Comparison of ENCODE assay signal across 8 cellular contexts in the genomic region with DNA sequence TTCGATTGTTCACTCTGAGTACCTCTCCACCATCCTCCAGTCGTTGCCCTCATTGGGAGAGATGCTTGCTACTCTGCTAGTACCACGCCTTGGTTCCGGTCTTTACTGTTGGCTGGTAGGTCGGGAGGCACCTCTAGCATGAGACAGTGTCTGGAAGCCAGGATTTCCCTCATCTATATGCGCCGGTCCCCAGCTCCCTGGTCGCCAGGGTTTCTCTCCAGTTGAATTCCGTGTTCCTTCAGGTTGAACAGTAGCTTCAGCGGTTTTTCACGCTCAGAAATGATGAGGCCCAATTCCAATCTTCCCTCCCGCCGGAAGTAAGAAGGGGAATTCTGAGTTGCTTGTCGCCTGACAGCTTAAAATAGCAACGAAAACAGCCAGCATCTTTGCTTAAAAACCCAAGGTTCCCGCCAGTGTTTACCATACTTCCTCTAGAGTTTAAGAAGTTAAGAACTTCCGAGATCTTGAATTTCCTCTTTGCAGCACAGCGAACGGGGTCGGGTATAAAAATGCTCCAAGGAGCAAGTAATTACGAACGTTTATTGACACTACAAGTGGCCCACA. TPM values are rescaled to one million over a fixed set of nuclear protein-coding genes. Genes with fewer than 3 reads are reported as not detected.
DNase-seq lines count a peak whose midpoint lies in the region; ATAC-seq, FAIRE-seq and TF ChIP-seq lines count a peak whose summit lies in the region.

No MANE protein-coding gene starts in this region.

- no peak for TF ChIP-seq POLR2A in HepG2 (IDR thresholded peaks at IDR 0.05; ENCODE audit: insufficient read depth in 1 of 2, low read depth in 2 of 2, low read length in 2 of 2)

- peaks cover 30% of the 10 kb centered on the region for H3K4me1 Mint-ChIP-seq in endodermal cell

- no peaks in the 10 kb centered on the region for H3K9me3 Mint-ChIP-seq in endodermal cell

- ATAC-seq in HepG2 (no peak), HG03432 (IDR thresholded peaks at IDR 0.05; ENCODE audit: unreplicated experiment) (peak; percentile 23)
- ATAC-seq in activated CD4-positive, CD25-positive, alpha-beta regulatory T cell treated with anti-CD3 and anti-CD28 coated beads, Interleukin-2, amount 50 U/mL, for 24 hours = peak; percentile 5 to 6

- no peaks in the 10 kb centered on the region for H4K20me1 ChIP-seq in HepG2 (ENCODE audit: insufficient read depth, low read length)

- H3K36me3 ChIP-seq in liver (ENCODE audit: control insufficient read depth in 4 of 4, insufficient read depth in 3 of 4, low read depth in 1 of 4, low read length in 3 of 4) (no peaks in the 10 kb centered on the region), HepG2 (replicated peaks in 1 of 2; ENCODE audit: control insufficient read depth in 1 of 2, insufficient read depth in 2 of 2, low read length in 2 of 2) (no peaks in the 10 kb centered on the region), endodermal cell (ENCODE audit: control insufficient read depth, insufficient read depth, low read length) (peaks cover 7% of the 10 kb centered on the region)

- WGBS in liver = 4% methylated on average over 22 of the region's 22 CpGs
- WGBS in HepG2 (ENCODE audit: low lambda C conversion rate) = 21% methylated on average over 17 of the region's 22 CpGs
- WGBS in endodermal cell (ENCODE audit: insufficient coverage in 1 of 2, insufficient read length in 1 of 2), 2 experiments = 64 to 84% methylated on average over 16 to 22 of the region's 22 CpGs

- TF ChIP-seq CTCF in liver (IDR thresholded peaks at IDR 0.05; ENCODE audit: low read depth, low read length, missing input control) (no peak), HepG2 (CRISPR knock-in tag; IDR thresholded peaks at IDR 0.05) (no peak), endodermal cell (conservative IDR thresholded peaks at IDR 0.05) (no peak)

- intact Hi-C loops in HepG2 (cut with micrococcal nuclease; ENCODE audit: unreplicated experiment) = no loop called here

- peak overlapping the region in 1 of 2 donors; percentile 5 for H3K9ac ChIP-seq in liver (ENCODE audit: low read depth in 1 of 2, low read length in 2 of 2)
- no peak overlapping the region for H3K9ac ChIP-seq in HepG2 (ENCODE audit: insufficient read depth, low read depth, low read length)
- no peak overlapping the region for H3K9ac ChIP-seq in endodermal cell (ENCODE audit: extremely low read depth, low read length, poor library complexity, severe bottlenecking)

- CTCF ChIA-PET in HepG2 (lab: Yijun Ruan, JAX; ENCODE audit: low intra/inter-chr PET ratio, low total read pairs) = no interaction called here

- POLR2A ChIA-PET in HepG2 (lab: Yijun Ruan, JAX) = no interaction called here

- H3K4me3 ChIP-seq in liver (ENCODE audit: low read depth in 1 of 3, low read length in 3 of 3) (peak overlapping the region in 2 of 3 donors; percentile 12 to 52), HepG2 (replicated peaks in 1 of 3; ENCODE audit: insufficient read depth in 1 of 3, low read depth in 2 of 3, low read length in 3 of 3) (no peak overlapping the region), endodermal cell (ENCODE audit: low read length) (peak overlapping the region; percentile 91)

- in situ Hi-C loops in HepG2 (cut with HindIII; ENCODE audit: extremely low pct_ligation_motif_present, low pct_unique_long_range_greater_than_20kb) = no loop called here

- peaks cover 63% of the 10 kb centered on the region for H3K27me3 Mint-ChIP-seq in endodermal cell (ENCODE audit: insufficient read depth)

- H3K4me3 Mint-ChIP-seq in endodermal cell = peak overlapping the region; percentile 76

- FAIRE-seq in HepG2 (lab: Jason Lieb, UNC) (no peak), GM19239 (lab: Jason Lieb, UNC) (no peak)

- no peak overlapping the region for H2AFZ ChIP-seq in HepG2 (ENCODE audit: low read length)

- H3K36me3 Mint-ChIP-seq in endodermal cell (ENCODE audit: low read depth) = peaks cover 5% of the 10 kb centered on the region

- no peaks in the 10 kb centered on the region for H3K79me2 ChIP-seq in HepG2 (ENCODE audit: insufficient read depth, low read length)

- H3K27me3 ChIP-seq in liver (ENCODE audit: control insufficient read depth in 4 of 4, insufficient read depth in 4 of 4, low read length in 3 of 4) = peaks cover 0 to 2% (median 0%) of the 10 kb centered on the region in 4 donors
- H3K27me3 ChIP-seq in HepG2 (ENCODE audit: control insufficient read depth in 1 of 2, insufficient read depth in 2 of 2, low read length in 2 of 2) = peaks cover 3 to 32% of the 10 kb centered on the region in 2 experiments; a peak in 4 of 5 replicates
- no peaks in the 10 kb centered on the region for H3K27me3 ChIP-seq in endodermal cell (ENCODE audit: control insufficient read depth, insufficient read depth, low read length, poor library complexity, severe bottlenecking)

- H3K4me2 ChIP-seq in HepG2 (ENCODE audit: low read depth, low read length) = no peak overlapping the region

- H3K4me1 ChIP-seq in liver (ENCODE audit: control insufficient read depth in 4 of 4, insufficient read depth in 4 of 4, low read length in 3 of 4) (peaks cover 0 to 6% (median 1%) of the 10 kb centered on the region in 4 donors), HepG2 (ENCODE audit: insufficient read depth, low read length) (no peaks in the 10 kb centered on the region), endodermal cell (ENCODE audit: control insufficient read depth, insufficient read depth, low read length) (no peaks in the 10 kb centered on the region)

- BruUV-seq in HepG2 (replicated peaks; lab: Mats Ljungman, UMichigan) = no TSS peak

- H3K9me3 ChIP-seq in liver (ENCODE audit: control insufficient read depth in 4 of 4, low read length in 3 of 4) = no peaks in the 10 kb centered on the region
- no peaks in the 10 kb centered on the region for H3K9me3 ChIP-seq in HepG2 (ENCODE audit: low read length)
- H3K9me3 ChIP-seq in endodermal cell (ENCODE audit: control insufficient read depth, low read length) = no peaks in the 10 kb centered on the region

- H3K27ac ChIP-seq in liver (ENCODE audit: low read depth in 1 of 2, low read length in 2 of 2) (peak overlapping the region; percentile 5 to 51), HepG2 (ENCODE audit: extremely low read length, insufficient read depth, low read length) (no peak overlapping the region), endodermal cell (ENCODE audit: low read depth, low read length) (no peak overlapping the region)

- no peak for TF ChIP-seq RAD21 in liver (IDR thresholded peaks at IDR 0.05)
- TF ChIP-seq RAD21 in HepG2 (CRISPR knock-in tag; IDR thresholded peaks at IDR 0.05) = no peak

- no peak overlapping the region for H3K27ac Mint-ChIP-seq in endodermal cell

- DNase-seq in HepG2 (ENCODE audit: low spot score) (no peak), endodermal cell (peak; percentile 60), retina (peak; percentile 54), SW 1271 (lab: John Stamatoyannopoulos, UW) (no peak), GM19239 (ENCODE audit: insufficient read length, low spot score) (no peak)

- TF ChIP-seq EP300 in HepG2 (IDR thresholded peaks at IDR 0.05; ENCODE audit: low read depth in 2 of 2, low read length in 2 of 2) (no peak), HepG2 (CRISPR knock-in tag; IDR thresholded peaks at IDR 0.05; ENCODE audit: borderline replicate concordance) (no peak)

TF ChIP-seq in liver, 16 proteins besides CTCF, POLR2A, EP300 and RAD21 (continues in another document):
- TF ChIP-seq SP1 (IDR thresholded peaks at IDR 0.05) = no peak

TF ChIP-seq in HepG2, 621 proteins besides CTCF, POLR2A, EP300 and RAD21 (continues in another document):
- TF ChIP-seq U2AF2 (IDR thresholded peaks at IDR 0.05; ENCODE audit: low read depth, low read length) (no peak), XRCC5 (optimal IDR thresholded peaks at IDR 0.05; ENCODE audit: low read length) (no peak), ZNF17 (CRISPR knock-in tag; IDR thresholded peaks at IDR 0.05) (no peak)
- TF ChIP-seq, protein P1, sequence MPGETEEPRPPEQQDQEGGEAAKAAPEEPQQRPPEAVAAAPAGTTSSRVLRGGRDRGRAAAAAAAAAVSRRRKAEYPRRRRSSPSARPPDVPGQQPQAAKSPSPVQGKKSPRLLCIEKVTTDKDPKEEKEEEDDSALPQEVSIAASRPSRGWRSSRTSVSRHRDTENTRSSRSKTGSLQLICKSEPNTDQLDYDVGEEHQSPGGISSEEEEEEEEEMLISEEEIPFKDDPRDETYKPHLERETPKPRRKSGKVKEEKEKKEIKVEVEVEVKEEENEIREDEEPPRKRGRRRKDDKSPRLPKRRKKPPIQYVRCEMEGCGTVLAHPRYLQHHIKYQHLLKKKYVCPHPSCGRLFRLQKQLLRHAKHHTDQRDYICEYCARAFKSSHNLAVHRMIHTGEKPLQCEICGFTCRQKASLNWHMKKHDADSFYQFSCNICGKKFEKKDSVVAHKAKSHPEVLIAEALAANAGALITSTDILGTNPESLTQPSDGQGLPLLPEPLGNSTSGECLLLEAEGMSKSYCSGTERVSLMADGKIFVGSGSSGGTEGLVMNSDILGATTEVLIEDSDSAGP (CRISPR knock-in tag; IDR thresholded peaks at IDR 0.05; ENCODE audit: borderline replicate concordance) = no peak

RNA-seq across cellular contexts. Expression of a gene that starts 1.3 kb away (rescaled TPM):
- total RNA-seq in liver = 1 to 10 TPM; 2.3 to 4.1 TPM
- polyA plus RNA-seq in liver = under 1 TPM; 0.35 to 0.78 TPM
- not detected in 2 replicates for total RNA-seq in HepG2 (2016; rRNA removed; fragmentation: Illumina TruSeq; extraction: Trizol)
- not detected in 2 replicates for total RNA-seq in HepG2 (2016; cell fraction: cytosol; rRNA removed; fragmentation: Illumina TruSeq; extraction: Trizol; ENCODE audit: low read depth)
- not detected in 2 replicates for total RNA-seq in HepG2 (2016; cell fraction: insoluble cytoplasmic fraction; rRNA removed; fragmentation: Illumina TruSeq; extraction: Trizol)
- total RNA-seq in HepG2 (2016; cell fraction: membrane; rRNA removed; fragmentation: Illumina TruSeq; extraction: Trizol) = not detected in 2 replicates
- total RNA-seq in HepG2 (2016; cell fraction: nucleus; rRNA removed; fragmentation: Illumina TruSeq; extraction: Trizol) = not detected in 2 replicates
- polyA plus RNA-seq in HepG2 (2011; rRNA removed) = not detected in 2 replicates
- polyA plus RNA-seq in HepG2 (2011; cell fraction: cytosol; rRNA removed) = not detected in 2 replicates
- not detected in 2 replicates for polyA plus RNA-seq in HepG2 (2011; cell fraction: nucleus; rRNA removed)
- not detected in 2 replicates for polyA plus RNA-seq in HepG2 (2012)
- not detected in 2 replicates for polyA plus RNA-seq in HepG2 (2016; cell fraction: cytosol; fragmentation: Illumina TruSeq; extraction: Trizol; ENCODE audit: low read depth)
- polyA plus RNA-seq in HepG2 (2016; cell fraction: insoluble cytoplasmic fraction; fragmentation: Illumina TruSeq; extraction: Trizol; ENCODE audit: low read depth) = not detected in 2 replicates
- not detected in 2 replicates for polyA plus RNA-seq in HepG2 (2016; cell fraction: membrane; fragmentation: Illumina TruSeq; extraction: Trizol; ENCODE audit: low read depth)
- not detected in 2 replicates for polyA plus RNA-seq in HepG2 (2016; cell fraction: nucleus; fragmentation: Illumina TruSeq; extraction: Trizol; ENCODE audit: insufficient read depth, low read depth)
- polyA minus RNA-seq in HepG2 (2011; rRNA and poly(A)+ RNA removed; ENCODE audit: low replicate concordance) = not detected in 2 replicates
- polyA minus RNA-seq in HepG2 (2011; cell fraction: cytosol; rRNA and poly(A)+ RNA removed) = not detected in 2 replicates
- under 0.01 TPM in 1 of 2 replicates, not detected in the other for polyA minus RNA-seq in HepG2 (2011; cell fraction: nucleus; rRNA and poly(A)+ RNA removed)
- total RNA-seq in endodermal cell = 10 to 100 TPM; 25.2 to 47.0 TPM
- polyA plus RNA-seq in endodermal cell (2013, experiment 1 of 2) = 11.6 TPM
- 16.9 TPM for polyA plus RNA-seq in endodermal cell (2013, experiment 2 of 2)

Comparison
In these comparisons a context has a peak if more than half of its experiments do, and no peak if none do; other contexts are left out.
1. H3K27ac ChIP-seq: peak in liver (2 of 2); none in HepG2 (single experiment) and endodermal cell (single experiment).
2. H3K4me3 ChIP-seq: peak in liver (2 of 3) and endodermal cell (single experiment); none in HepG2 (0 of 3).
3. DNase-seq: peak in endodermal cell (single experiment) and retina (single experiment); none in HepG2 (single experiment), SW 1271 (0 of 2) and GM19239 (single experiment).
4. RNA of a gene that starts 1.3 kb away (total RNA-seq): 25.2 to 47.0 TPM in endodermal cell; 2.3 to 4.1 TPM in liver and not detected in HepG2; every median in the first group is over 4 times any median in the second.